ENCODE assay signal across 8 cellular contexts in the genomic region with DNA sequence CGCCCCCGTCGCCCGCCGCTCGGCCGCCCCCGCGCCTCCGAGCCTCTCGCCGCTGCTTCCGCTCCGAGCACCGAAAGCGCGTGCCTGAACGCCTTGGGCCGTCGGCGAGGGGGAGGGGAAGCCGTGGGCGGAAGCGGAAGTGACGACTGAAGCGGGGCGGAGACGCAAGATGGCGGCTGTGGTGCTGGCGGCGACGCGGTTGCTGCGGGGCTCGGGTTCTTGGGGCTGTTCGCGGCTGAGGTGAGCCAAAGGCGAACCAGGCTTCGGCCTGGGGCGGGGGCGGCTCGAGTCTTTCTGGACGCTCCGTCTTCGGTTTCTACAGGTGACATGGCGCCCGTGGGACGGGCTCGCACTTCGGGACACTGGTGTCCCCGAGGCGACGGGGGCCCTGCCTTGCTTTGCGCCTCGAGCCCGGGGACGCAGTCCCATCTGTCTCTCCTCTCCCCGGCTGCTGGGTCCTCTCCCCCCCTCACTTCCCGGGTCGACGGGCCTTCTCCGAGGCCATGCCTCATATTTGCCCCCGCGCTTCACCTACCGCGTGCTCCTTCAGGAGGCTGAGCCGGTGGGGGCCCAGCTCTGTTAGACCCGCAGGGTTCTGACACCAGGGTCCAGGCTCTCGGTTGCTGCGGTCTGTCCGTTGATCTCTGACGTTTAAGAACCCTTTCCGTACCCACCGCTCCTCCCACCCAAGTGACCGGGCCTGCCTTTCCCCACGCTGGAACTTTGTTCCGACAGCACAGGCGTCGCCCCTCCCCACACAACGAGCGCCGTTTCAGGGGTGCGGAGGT. TPM values are rescaled to one million over a fixed set of nuclear protein-coding genes. Genes with fewer than 3 reads are reported as not detected.
DNase-seq lines count a peak whose midpoint lies in the region; ATAC-seq and TF ChIP-seq lines count a peak whose summit lies in the region.

A gene with protein sequence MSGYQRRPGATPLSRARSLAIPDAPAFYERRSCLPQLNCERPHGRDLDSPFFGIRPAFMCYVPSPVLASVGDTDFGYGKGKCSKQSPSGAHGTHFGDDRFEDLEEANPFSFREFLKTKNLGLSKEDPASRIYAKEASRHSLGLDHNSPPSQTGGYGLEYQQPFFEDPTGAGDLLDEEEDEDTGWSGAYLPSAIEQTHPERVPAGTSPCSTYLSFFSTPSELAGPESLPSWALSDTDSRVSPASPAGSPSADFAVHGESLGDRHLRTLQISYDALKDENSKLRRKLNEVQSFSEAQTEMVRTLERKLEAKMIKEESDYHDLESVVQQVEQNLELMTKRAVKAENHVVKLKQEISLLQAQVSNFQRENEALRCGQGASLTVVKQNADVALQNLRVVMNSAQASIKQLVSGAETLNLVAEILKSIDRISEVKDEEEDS (minus strand): TSS at position 115 of the 788 bp plus-strand sequence. CDS start 217 bp downstream, outside the sequence.
A gene with protein sequence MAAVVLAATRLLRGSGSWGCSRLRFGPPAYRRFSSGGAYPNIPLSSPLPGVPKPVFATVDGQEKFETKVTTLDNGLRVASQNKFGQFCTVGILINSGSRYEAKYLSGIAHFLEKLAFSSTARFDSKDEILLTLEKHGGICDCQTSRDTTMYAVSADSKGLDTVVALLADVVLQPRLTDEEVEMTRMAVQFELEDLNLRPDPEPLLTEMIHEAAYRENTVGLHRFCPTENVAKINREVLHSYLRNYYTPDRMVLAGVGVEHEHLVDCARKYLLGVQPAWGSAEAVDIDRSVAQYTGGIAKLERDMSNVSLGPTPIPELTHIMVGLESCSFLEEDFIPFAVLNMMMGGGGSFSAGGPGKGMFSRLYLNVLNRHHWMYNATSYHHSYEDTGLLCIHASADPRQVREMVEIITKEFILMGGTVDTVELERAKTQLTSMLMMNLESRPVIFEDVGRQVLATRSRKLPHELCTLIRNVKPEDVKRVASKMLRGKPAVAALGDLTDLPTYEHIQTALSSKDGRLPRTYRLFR (plus strand): TSS at position 159 of the 788 bp plus-strand sequence. CDS start 11 bp downstream, at position 170.

- H3K9me3 ChIP-seq in CD4-positive, alpha-beta T cell (ENCODE audit: control insufficient read depth, low read length) = no peaks in the 10 kb centered on the region

- TF ChIP-seq CTCF in CD4-positive, alpha-beta T cell (IDR thresholded peaks at IDR 0.05) = no peak

- no peaks in the 10 kb centered on the region for H3K27me3 ChIP-seq in CD4-positive, alpha-beta T cell (ENCODE audit: control insufficient read depth, insufficient read depth, low read length)

- H3K4me3 Mint-ChIP-seq in CD4-positive, alpha-beta T cell = peak within 1 kb of the TSS; percentile 91
- H3K4me3 Mint-ChIP-seq in effector memory CD8-positive, alpha-beta T cell = peak within 1 kb of the TSS; percentile 90 to 92

- peaks cover 42% of the 10 kb centered on the region for H3K4me1 Mint-ChIP-seq in CD4-positive, alpha-beta T cell (ENCODE audit: low read depth)
- H3K4me1 Mint-ChIP-seq in effector memory CD8-positive, alpha-beta T cell (ENCODE audit: low read depth in 2 of 2) = peaks cover 30 to 34% of the 10 kb centered on the region in 2 donors

- no peaks in the 10 kb centered on the region for H3K27me3 Mint-ChIP-seq in CD4-positive, alpha-beta T cell
- H3K27me3 Mint-ChIP-seq in effector memory CD8-positive, alpha-beta T cell = no peaks in the 10 kb centered on the region

- POLR2A ChIA-PET in CD4-positive, alpha-beta T cell (lab: Charles Lee) = interaction anchor here (1.1 to 1.7 kb wide), 3 partner anchors 10 to 73 kb away, joined by 3 to 18 read pairs (median 8); partner anchors contain the start of genes DNLZ and SNAPC4

- H3K27ac ChIP-seq in CD4-positive, alpha-beta T cell (ENCODE audit: low read depth, low read length) = peak within 1 kb of the TSS; percentile 87

- no peaks in the 10 kb centered on the region for H3K9me3 Mint-ChIP-seq in CD4-positive, alpha-beta T cell
- H3K9me3 Mint-ChIP-seq in effector memory CD8-positive, alpha-beta T cell = no peaks in the 10 kb centered on the region

- ATAC-seq in CD4-positive, alpha-beta T cell (ENCODE audit: poor library complexity) = peak; percentile 85
- ATAC-seq in GM19463 (IDR thresholded peaks at IDR 0.05; ENCODE audit: unreplicated experiment) = peak; percentile 82
- peak; percentile 88 for ATAC-seq in effector memory CD8-positive, alpha-beta T cell (replicated peaks)

- H3K27ac Mint-ChIP-seq in CD4-positive, alpha-beta T cell = peak within 1 kb of the TSS; percentile 91
- H3K27ac Mint-ChIP-seq in effector memory CD8-positive, alpha-beta T cell = peak within 1 kb of the TSS; percentile 89 to 97

- CTCF ChIA-PET in CD4-positive, alpha-beta T cell (lab: Charles Lee) = interaction anchor here (1.0 to 2.1 kb wide), 4 partner anchors 10 to 47 kb away, joined by 3 to 7 read pairs (median 5); partner anchors contain the start of genes DNLZ and SNAPC4

- H3K36me3 Mint-ChIP-seq in CD4-positive, alpha-beta T cell (ENCODE audit: low read depth) = peaks cover 80% of the 10 kb centered on the region
- H3K36me3 Mint-ChIP-seq in effector memory CD8-positive, alpha-beta T cell (ENCODE audit: insufficient read depth) = peaks cover 68% of the 10 kb centered on the region

- intact Hi-C loops in CD4-positive, alpha-beta T cell (cut with DNase I, micrococcal nuclease) = loop anchor here in 1 of 2 experiments (1.0 to 2.0 kb wide), 4 partner anchors 10 to 318 kb away; partner anchors contain the start of genes DNLZ, INPP5E and SNAPC4

- peak; percentile 89 to 98 (median 93) for DNase-seq in CD4-positive, alpha-beta T cell
- DNase-seq in HS-27A (ENCODE audit: low read depth) (peak; percentile 39), NOMO-1 treated with dmso at 0.1 percent for 144 hours (lab: John Stamatoyannopoulos, UW; ENCODE audit: unreplicated experiment) (peak; percentile 94), medulla oblongata (ENCODE audit: extremely low spot score) (peak; percentile 93)
- DNase-seq in activated CD8-positive, alpha-beta memory T cell treated with anti-CD3 and anti-CD28 coated beads for 4 hours (ENCODE audit: low read depth in 2 of 2) = peak; percentile 94 to 98
- DNase-seq in effector memory CD8-positive, alpha-beta T cell = peak; percentile 95 to 97 (median 96)
- DNase-seq in stimulated activated CD4-positive, alpha-beta T cell treated with anti-CD3 and anti-CD28 coated beads, TNF-alpha, amount 100 ng/mL, for 4 hours (ENCODE audit: low read depth in 3 of 3) = peak; percentile 97 to 99 (median 97)

RNA-seq across cellular contexts. Expression of the first gene that starts in this region (rescaled TPM):
- total RNA-seq in CD4-positive, alpha-beta T cell = 10 to 100 TPM; 37.7 to 43.2 TPM

RNA-seq across cellular contexts. Expression of the second gene that starts in this region (rescaled TPM):
- 100 to 1,000 TPM; 107 to 109 TPM for total RNA-seq in CD4-positive, alpha-beta T cell

Comparison
In these comparisons a context has a peak if more than half of its experiments do, and no peak if none do; other contexts are left out.
1. Peak in every context shown above with its lines: DNase-seq, ATAC-seq and H3K27ac ChIP-seq.
2. DNase-seq: peak in every context shown above with its lines; median percentile 97 in stimulated activated CD4-positive, alpha-beta T cell treated with anti-CD3 and anti-CD28 coated beads, TNF-alpha, amount 100 ng/mL, for 4 hours; 96 in activated CD8-positive, alpha-beta memory T cell treated with anti-CD3 and anti-CD28 coated beads for 4 hours; 96 in effector memory CD8-positive, alpha-beta T cell; 94 in NOMO-1 treated with dmso at 0.1 percent for 144 hours; 93 in CD4-positive, alpha-beta T cell; 93 in medulla oblongata; 39 in HS-27A.